In the genomic region with DNA sequence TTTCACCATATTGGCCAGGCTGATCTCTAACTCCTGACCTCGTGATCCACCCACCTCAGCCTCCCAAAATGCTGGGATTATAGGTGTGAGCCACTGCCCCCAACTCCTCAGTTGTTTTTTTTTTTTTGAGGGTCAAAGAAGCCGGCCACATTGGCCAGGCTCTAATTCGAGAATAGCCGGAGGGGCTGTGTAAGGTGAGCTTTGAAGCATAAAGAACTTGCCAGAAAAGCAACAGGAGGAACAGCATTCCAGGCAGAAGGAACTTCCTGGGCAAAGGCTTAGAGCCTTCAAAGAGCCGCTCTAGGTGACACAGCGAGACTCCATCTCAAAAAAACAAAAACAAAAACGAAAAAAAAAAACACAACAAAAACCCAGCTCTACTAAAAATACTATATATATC, we compare ENCODE assay signal across 1 cellular context.
TF ChIP-seq lines count a peak whose summit lies in the region.

No MANE protein-coding gene starts in this region.

TF ChIP-seq in K562, 482 proteins besides CTCF, POLR2A, EP300 and RAD21:
- TF ChIP-seq ZNF512 (tag; IDR thresholded peaks at IDR 0.05) (0 out of 2 replicates have a peak, but pooled peaks have one; percentile 13), PYGO2 (tag; IDR thresholded peaks at IDR 0.05) (no peak)
TF ChIP-seq in K562: peak in this region for 1.
